Comparison of ENCODE assay signal across 8 cellular contexts in genomic region chr5:14706615-14707021, GRCh38. TPM values are rescaled to one million over a fixed set of nuclear protein-coding genes. Genes with fewer than 3 reads are reported as not detected.
DNase-seq lines count a peak whose midpoint lies in the region; ATAC-seq and TF ChIP-seq lines count a peak whose summit lies in the region.

No MANE protein-coding gene starts in this region.

- DNase-seq in AG04449 (ENCODE audit: low read depth, low spot score) (peak; percentile 41), M059J (ENCODE audit: low read depth) (peak; percentile 74), kidney tubule cell (ENCODE audit: low spot score) (peak; percentile 7), hippocampal formation (lab: John Stamatoyannopoulos, UW) (no peak), GOT3 (lab: John Stamatoyannopoulos, UW) (no peak)
- DNase-seq in activated effector memory CD4-positive, alpha-beta T cell treated with Interleukin-2 at 50 U/mL for 16 hours = peak; percentile 28

- POLR2A ChIA-PET in AG04449 (lab: Yijun Ruan, JAX) = no interaction called here

- no peak overlapping the region for H3K4me3 ChIP-seq in AG04449 (ENCODE audit: low read depth, low read length)

- CTCF ChIA-PET in AG04449 (lab: Yijun Ruan, JAX) = interaction anchor here (0.9 to 7.6 kb wide), 7 partner anchors 20 to 312 kb away, joined by 3 to 60 read pairs (median 6); no protein-coding TSS in a partner anchor

- ATAC-seq in GM19328 (IDR thresholded peaks at IDR 0.05; ENCODE audit: unreplicated experiment) = no peak
- ATAC-seq in GM21528 (IDR thresholded peaks at IDR 0.05; ENCODE audit: low FRiP score, unreplicated experiment) = no peak

- no peak for TF ChIP-seq CTCF in AG04449 (IDR thresholded peaks at IDR 0.05; ENCODE audit: insufficient read depth, low read length, missing control alignments)

RNA-seq across cellular contexts. Expression of gene OTULIN, which starts 42.1 kb away (rescaled TPM):
- 29.3 and 58.9 TPM in 2 replicates for total RNA-seq in M059J (2014; rRNA removed; shearing (Covaris generic))

Comparison
In these comparisons a context has a peak if more than half of its experiments do, and no peak if none do; other contexts are left out.
1. DNase-seq: peak in AG04449 (single experiment), M059J (single experiment), activated effector memory CD4-positive, alpha-beta T cell treated with Interleukin-2 at 50 U/mL for 16 hours (single experiment) and kidney tubule cell (single experiment); none in hippocampal formation (0 of 2) and GOT3 (single experiment).